In genomic region chr17:65820306-65820705, GRCh38 we compare ENCODE assay signal across 31 cellular contexts.
"Had no signal": no experiment of that assay in that cellular context is flagged by ENCODE, and none has a peak within 500 bp of the region (broad histone marks: within the 10 kb centered on the region; RNA-seq: fewer than 3 reads in every experiment).

No MANE protein-coding gene starts in this region.

- H3K36me3 ChIP-seq: brain microvascular endothelial cell, gastrocnemius medialis had no signal

- H3K4me1 ChIP-seq: gastrocnemius medialis had no signal

- ATAC-seq: activated naive CD4-positive, alpha-beta T cell treated with anti-CD3 and anti-CD28 coated beads, Interleukin-2, amount 50 U/mL, for 72 hours; activated T-cell treated with anti-CD3 and anti-CD28 coated beads, Interleukin-2, amount 50 U/mL, for 72 hours; esophagus mucosa; gastrocnemius medialis; heart right ventricle; T-helper 17 cell had no signal

- H3K27ac ChIP-seq: brain microvascular endothelial cell, coronary artery, dorsolateral prefrontal cortex, gastrocnemius medialis, heart right ventricle had no signal

- DNase-seq: activated CD4-positive, alpha-beta memory T cell treated with anti-CD3 and anti-CD28 coated beads, Interleukin-2, amount 10 ng/mL, durations not matched to agents 7 days and 5 days; activated CD4-positive, alpha-beta T cell treated with anti-CD3 and anti-CD28 coated beads for 4 hours; activated CD4-positive, alpha-beta T cell treated with anti-CD3 and anti-CD28 coated beads, Interleukin-2, amount 10 ng/mL, durations not matched to agents 7 days and 5 days; activated CD4-positive, alpha-beta T cell treated with anti-CD3 and anti-CD28 coated beads, Interleukin-2, amount 50 U/mL, for 4 hours; activated CD4-positive, CD25-positive, alpha-beta regulatory T cell; activated CD4-positive, CD25-positive, alpha-beta regulatory T cell treated with anti-CD3 and anti-CD28 coated beads, Interleukin-2, amount 50 U/mL, for 72 hours; activated CD8-positive, alpha-beta memory T cell treated with anti-CD3 and anti-CD28 coated beads, Interleukin-2, amount 50 U/mL, for 48 hours; activated gamma-delta T cell; activated naive CD4-positive, alpha-beta T cell; activated naive CD4-positive, alpha-beta T cell treated with anti-CD3 and anti-CD28 coated beads, Interleukin-2, amount 10 ng/mL, durations not matched to agents 7 days and 5 days; activated naive CD8-positive, alpha-beta T cell treated with anti-CD3 and anti-CD28 coated beads, Interleukin-2, amount 10 ng/mL, durations not matched to agents 7 days and 5 days; activated T-cell treated with anti-CD3 and anti-CD28 coated beads for 4 hours; activated T-cell treated with anti-CD3 and anti-CD28 coated beads, Interleukin-2, amount 50 U/mL, for 24 hours; activated T-cell treated with anti-CD3 and anti-CD28 coated beads, Interleukin-2, amount 50 U/mL, for 72 hours; amniotic stem cell; anterior cingulate cortex; brain microvascular endothelial cell; dorsolateral prefrontal cortex; effector memory CD4-positive, alpha-beta T cell; endodermal cell; foreskin fibroblast; gastrocnemius medialis; heart right ventricle; T-helper 1 cell; T-helper 17 cell; T1000 had no signal

- H3K4me3 ChIP-seq: coronary artery, dorsolateral prefrontal cortex, gastrocnemius medialis, heart right ventricle had no signal

- FAIRE-seq: astrocyte, bronchial epithelial cell had no signal

- H3K9me3 ChIP-seq: gastrocnemius medialis had no signal
